8 cellular contexts compared by ENCODE assay signal in genomic region chr7:11341285-11341944, GRCh38.
DNase-seq lines count a peak whose midpoint lies in the region; ATAC-seq and TF ChIP-seq lines count a peak whose summit lies in the region.

No MANE protein-coding gene starts in this region.

- intact Hi-C loops in upper lobe of right lung (cut with DNase I): no loop called here
- intact Hi-C loops in posterior cingulate gyrus (cut with DNase I): loop anchor here (5.0 kb wide), 1 partner anchor 929 kb away; no protein-coding TSS in a partner anchor

- TF ChIP-seq CTCF in OCI-LY1 (IDR thresholded peaks at IDR 0.05; ENCODE audit: low read length) (peak; percentile 53; the same call in 1 of the 2 replicates), upper lobe of right lung (IDR thresholded peaks at IDR 0.05) (peak; percentile 32)

- H3K4me1 ChIP-seq in OCI-LY1 (ENCODE audit: insufficient read depth, low read length, severe bottlenecking): no peaks in the 10 kb centered on the region
- no peaks in the 10 kb centered on the region for H3K4me1 ChIP-seq in upper lobe of right lung

- H3K4me2 ChIP-seq in OCI-LY1 (ENCODE audit: low read length): 0 out of 2 replicates have a peak overlapping the region, but pooled peaks have one; percentile 43

- H3K27ac ChIP-seq in OCI-LY1 (ENCODE audit: low read depth, low read length, poor library complexity, severe bottlenecking): no peak overlapping the region
- H3K27ac ChIP-seq in upper lobe of right lung: no peak overlapping the region

- H4K20me1 ChIP-seq in OCI-LY1 (ENCODE audit: insufficient read depth, low read length): no peaks in the 10 kb centered on the region

- no peaks in the 10 kb centered on the region for H3K9me2 ChIP-seq in OCI-LY1 (ENCODE audit: low read depth, low read length)

- H3K9ac ChIP-seq in OCI-LY1 (ENCODE audit: low read length): no peak overlapping the region

- no peak overlapping the region for H2AFZ ChIP-seq in OCI-LY1 (ENCODE audit: low read length)

- POLR2A ChIA-PET in HEK293T (lab: Yijun Ruan, JAX): no interaction called here

- ATAC-seq in upper lobe of right lung (peak; percentile 58), HG02981 (IDR thresholded peaks at IDR 0.05; ENCODE audit: unreplicated experiment) (no peak)

- H3K79me2 ChIP-seq in OCI-LY1 (ENCODE audit: insufficient read depth, low read length): no peaks in the 10 kb centered on the region

- H3K4me3 ChIP-seq in OCI-LY1 (ENCODE audit: low read depth, low read length, poor library complexity, severe bottlenecking) (no peak overlapping the region), upper lobe of right lung (no peak overlapping the region)

- CTCF ChIA-PET in HEK293T (lab: Yijun Ruan, JAX): interaction anchor here (0.6 to 0.7 kb wide), 2 partner anchors 312 to 703 kb away, joined by 4 read pairs; no protein-coding TSS in a partner anchor

- H3K36me3 ChIP-seq in OCI-LY1 (ENCODE audit: insufficient read depth, low read length) (no peaks in the 10 kb centered on the region), upper lobe of right lung (no peaks in the 10 kb centered on the region)

- no peaks in the 10 kb centered on the region for H3F3A ChIP-seq in OCI-LY1 (ENCODE audit: insufficient read depth, low read length)

- H3K27me3 ChIP-seq in OCI-LY1 (ENCODE audit: insufficient read depth, low read length) (no peaks in the 10 kb centered on the region), upper lobe of right lung (no peaks in the 10 kb centered on the region)

- H3K9me3 ChIP-seq in OCI-LY1 (ENCODE audit: low read length) (no peaks in the 10 kb centered on the region), upper lobe of right lung (no peaks in the 10 kb centered on the region)

- peak; percentile 78 for DNase-seq in DMS53 (lab: John Stamatoyannopoulos, UW)
- peak; percentile 50 for DNase-seq in HT1080 (ENCODE audit: low read depth)
- peak; percentile 28 for DNase-seq in fibroblast of the conjunctiva (ENCODE audit: low read depth)
- no peak for DNase-seq in upper lobe of right lung
- no peak for DNase-seq in posterior cingulate gyrus
- no peak for DNase-seq in HEK293T (ENCODE audit: extremely low spot score)

TF ChIP-seq in HEK293T, 16 proteins besides CTCF, POLR2A, EP300 and RAD21:
- TF ChIP-seq FOXM1 (IDR thresholded peaks at IDR 0.05; ENCODE audit: borderline replicate concordance) (no peak), FOXK2 (IDR thresholded peaks at IDR 0.05) (no peak), SP1 (IDR thresholded peaks at IDR 0.05) (no peak), ARNT (IDR thresholded peaks at IDR 0.05) (no peak), ZNF384 (IDR thresholded peaks at IDR 0.05) (no peak), NFRKB (IDR thresholded peaks at IDR 0.05) (no peak), CTBP1 (IDR thresholded peaks at IDR 0.05; ENCODE audit: borderline replicate concordance) (no peak), SUZ12 (IDR thresholded peaks at IDR 0.05) (no peak), LEF1 (IDR thresholded peaks at IDR 0.05; ENCODE audit: borderline replicate concordance) (no peak), TARDBP (IDR thresholded peaks at IDR 0.05) (no peak), BHLHE40 (IDR thresholded peaks at IDR 0.05; ENCODE audit: borderline replicate concordance) (no peak), HDGF (IDR thresholded peaks at IDR 0.05; ENCODE audit: borderline replicate concordance) (no peak)
- TF ChIP-seq, protein P1, sequence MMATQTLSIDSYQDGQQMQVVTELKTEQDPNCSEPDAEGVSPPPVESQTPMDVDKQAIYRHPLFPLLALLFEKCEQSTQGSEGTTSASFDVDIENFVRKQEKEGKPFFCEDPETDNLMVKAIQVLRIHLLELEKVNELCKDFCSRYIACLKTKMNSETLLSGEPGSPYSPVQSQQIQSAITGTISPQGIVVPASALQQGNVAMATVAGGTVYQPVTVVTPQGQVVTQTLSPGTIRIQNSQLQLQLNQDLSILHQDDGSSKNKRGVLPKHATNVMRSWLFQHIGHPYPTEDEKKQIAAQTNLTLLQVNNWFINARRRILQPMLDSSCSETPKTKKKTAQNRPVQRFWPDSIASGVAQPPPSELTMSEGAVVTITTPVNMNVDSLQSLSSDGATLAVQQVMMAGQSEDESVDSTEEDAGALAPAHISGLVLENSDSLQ (IDR thresholded peaks at IDR 0.05): no peak

Comparison
In these comparisons a context has a peak if more than half of its experiments do, and no peak if none do; other contexts are left out.
1. DNase-seq: peak in DMS53 (single experiment), HT1080 (single experiment) and fibroblast of the conjunctiva (single experiment); none in upper lobe of right lung (single experiment), posterior cingulate gyrus (0 of 10) and HEK293T (single experiment).